Comparison of ENCODE assay signal across 10 cellular contexts in genomic region chr17:29583324-29584248, GRCh38. TPM values are rescaled to one million over a fixed set of nuclear protein-coding genes. Genes with fewer than 3 reads are reported as not detected.
DNase-seq lines count a peak whose midpoint lies in the region; ATAC-seq and TF ChIP-seq lines count a peak whose summit lies in the region.
"Had no signal": no experiment of that assay in that cellular context is flagged by ENCODE, and none has a peak within 500 bp of the region (broad histone marks: within the 10 kb centered on the region; RNA-seq: fewer than 3 reads in every experiment).

No MANE protein-coding gene starts in this region.

- peaks cover 19% of the 10 kb centered on the region for H3K36me3 Mint-ChIP-seq in activated T-helper 1 cell treated with anti-CD3 and anti-CD28 coated beads, Interleukin-12 subunit alpha, Interleukin-12 subunit beta, Interleukin-2, Interleukin-4 antibody, amounts not matched to agents 30 ng/mL and 10 ng/mL and 1 ng/mL, durations not matched to agents 14 hours and 24 hours and 36 hours (ENCODE audit: low read depth)

- intact Hi-C loops in Right ventricle myocardium inferior (cut with DNase I) = loop anchor here (5.0 kb wide), 2 partner anchors 34 to 349 kb away; partner anchors contain the start of gene SSH2
- intact Hi-C loops in Right ventricle myocardium superior (cut with DNase I) = no loop called here
- intact Hi-C loops in activated T-helper 1 cell treated with anti-CD3 and anti-CD28 coated beads, Interleukin-12 subunit alpha, Interleukin-12 subunit beta, Interleukin-2, Interleukin-4 antibody, amounts not matched to agents 30 ng/mL and 10 ng/mL and 1 ng/mL, durations not matched to agents 14 hours and 24 hours and 36 hours (cut with micrococcal nuclease) = no loop called here

- peak overlapping the region; percentile 11 for H3K4me3 Mint-ChIP-seq in activated T-helper 1 cell treated with anti-CD3 and anti-CD28 coated beads, Interleukin-12 subunit alpha, Interleukin-12 subunit beta, Interleukin-2, Interleukin-4 antibody, amounts not matched to agents 30 ng/mL and 10 ng/mL and 1 ng/mL, durations not matched to agents 14 hours and 24 hours and 36 hours

- H3K27ac ChIP-seq in foreskin keratinocyte = no peak overlapping the region
- peak overlapping the region; percentile 96 for H3K27ac ChIP-seq in temporal lobe (ENCODE audit: low read depth, low read length)

- no peaks in the 10 kb centered on the region for H3K27me3 ChIP-seq in foreskin keratinocyte

- H3K4me1 Mint-ChIP-seq in activated T-helper 1 cell treated with anti-CD3 and anti-CD28 coated beads, Interleukin-12 subunit alpha, Interleukin-12 subunit beta, Interleukin-2, Interleukin-4 antibody, amounts not matched to agents 30 ng/mL and 10 ng/mL and 1 ng/mL, durations not matched to agents 14 hours and 24 hours and 36 hours (ENCODE audit: low read depth) = peaks cover 58% of the 10 kb centered on the region

- no peaks in the 10 kb centered on the region for H3K27me3 Mint-ChIP-seq in activated T-helper 1 cell treated with anti-CD3 and anti-CD28 coated beads, Interleukin-12 subunit alpha, Interleukin-12 subunit beta, Interleukin-2, Interleukin-4 antibody, amounts not matched to agents 30 ng/mL and 10 ng/mL and 1 ng/mL, durations not matched to agents 14 hours and 24 hours and 36 hours (ENCODE audit: insufficient read depth)

- TF ChIP-seq CTCF in foreskin keratinocyte (conservative IDR thresholded peaks at IDR 0.05) = no peak

- no peak for TF ChIP-seq POLR2A in erythroblast (IDR thresholded peaks at IDR 0.05; ENCODE audit: low read length)

- peak; percentile 56 for DNase-seq in Right ventricle myocardium inferior (ENCODE audit: missing footprints)
- DNase-seq in Right ventricle myocardium superior = no peak
- no peak for DNase-seq in activated T-helper 1 cell treated with anti-CD3 and anti-CD28 coated beads, Interleukin-12 subunit alpha, Interleukin-12 subunit beta, Interleukin-2, Interleukin-4 antibody, amounts not matched to agents 30 ng/mL and 10 ng/mL and 1 ng/mL, durations not matched to agents 14 hours and 24 hours and 36 hours (ENCODE audit: low spot score)
- peak; percentile 92 to 96 for DNase-seq in foreskin keratinocyte
- DNase-seq in HuH-7 (ENCODE audit: low spot score) = no peak
- DNase-seq in erythroblast (lab: John Stamatoyannopoulos, UW) = no peak
- DNase-seq in OCI-M1 (lab: John Stamatoyannopoulos, UW) = no peak
- DNase-seq: central memory CD4-positive, alpha-beta T cell; stimulated activated naive CD4-positive, alpha-beta T cell had no signal

- peaks cover 19% of the 10 kb centered on the region for H3K4me1 ChIP-seq in foreskin keratinocyte

- ATAC-seq in Right ventricle myocardium inferior (no peak), Right ventricle myocardium superior (ENCODE audit: poor library complexity) (no peak), foreskin keratinocyte (peak; percentile 53)

- H3K27ac Mint-ChIP-seq in activated T-helper 1 cell treated with anti-CD3 and anti-CD28 coated beads, Interleukin-12 subunit alpha, Interleukin-12 subunit beta, Interleukin-2, Interleukin-4 antibody, amounts not matched to agents 30 ng/mL and 10 ng/mL and 1 ng/mL, durations not matched to agents 14 hours and 24 hours and 36 hours = no peak overlapping the region

- H3K9me3 Mint-ChIP-seq in activated T-helper 1 cell treated with anti-CD3 and anti-CD28 coated beads, Interleukin-12 subunit alpha, Interleukin-12 subunit beta, Interleukin-2, Interleukin-4 antibody, amounts not matched to agents 30 ng/mL and 10 ng/mL and 1 ng/mL, durations not matched to agents 14 hours and 24 hours and 36 hours = no peaks in the 10 kb centered on the region

RNA-seq across cellular contexts. Expression of gene GIT1, which starts 5.9 kb away (rescaled TPM):
- total RNA-seq in Right ventricle myocardium inferior = 33.0 TPM
- 28.5 TPM for total RNA-seq in Right ventricle myocardium superior
- 81.0 and 87.5 TPM in 2 replicates for total RNA-seq in activated T-helper 1 cell treated with anti-CD3 and anti-CD28 coated beads, Interleukin-12 subunit alpha, Interleukin-12 subunit beta, Interleukin-2, Interleukin-4 antibody, amounts not matched to agents 30 ng/mL and 10 ng/mL and 1 ng/mL, durations not matched to agents 14 hours and 24 hours and 36 hours
- total RNA-seq in foreskin keratinocyte = 49.9 and 57.6 TPM in 2 replicates
- 41.6 and 50.5 TPM in 2 replicates for polyA plus RNA-seq in foreskin keratinocyte
- total RNA-seq in temporal lobe = 42.5 TPM

RNA-seq across cellular contexts. Expression of gene ANKRD13B, which starts 9.3 kb away (rescaled TPM):
- total RNA-seq in Right ventricle myocardium inferior = 9.2 TPM
- total RNA-seq in Right ventricle myocardium superior = 9.3 TPM
- 45.8 and 46.2 TPM in 2 replicates for total RNA-seq in activated T-helper 1 cell treated with anti-CD3 and anti-CD28 coated beads, Interleukin-12 subunit alpha, Interleukin-12 subunit beta, Interleukin-2, Interleukin-4 antibody, amounts not matched to agents 30 ng/mL and 10 ng/mL and 1 ng/mL, durations not matched to agents 14 hours and 24 hours and 36 hours
- total RNA-seq in foreskin keratinocyte = 9.2 and 11.7 TPM in 2 replicates
- polyA plus RNA-seq in foreskin keratinocyte = 6.6 and 7.4 TPM in 2 replicates
- total RNA-seq in temporal lobe = 23.1 TPM

RNA-seq across cellular contexts. Expression of gene TP53I13, which starts 15.1 kb away (rescaled TPM):
- 38.8 TPM for total RNA-seq in Right ventricle myocardium inferior
- total RNA-seq in Right ventricle myocardium superior = 39.2 TPM
- total RNA-seq in activated T-helper 1 cell treated with anti-CD3 and anti-CD28 coated beads, Interleukin-12 subunit alpha, Interleukin-12 subunit beta, Interleukin-2, Interleukin-4 antibody, amounts not matched to agents 30 ng/mL and 10 ng/mL and 1 ng/mL, durations not matched to agents 14 hours and 24 hours and 36 hours = 67.4 and 71.8 TPM in 2 replicates
- 35.1 and 38.5 TPM in 2 replicates for total RNA-seq in foreskin keratinocyte
- polyA plus RNA-seq in foreskin keratinocyte = 43.4 and 46.5 TPM in 2 replicates
- 4.4 TPM for total RNA-seq in temporal lobe

RNA-seq across cellular contexts. Expression of gene ABHD15, which starts 16.7 kb away (rescaled TPM):
- total RNA-seq in Right ventricle myocardium inferior (7.1 TPM), Right ventricle myocardium superior (7.0 TPM), foreskin keratinocyte (7.5 and 8.9 TPM in 2 replicates), temporal lobe (0.74 TPM)
- 18.5 and 19.5 TPM in 2 replicates for total RNA-seq in activated T-helper 1 cell treated with anti-CD3 and anti-CD28 coated beads, Interleukin-12 subunit alpha, Interleukin-12 subunit beta, Interleukin-2, Interleukin-4 antibody, amounts not matched to agents 30 ng/mL and 10 ng/mL and 1 ng/mL, durations not matched to agents 14 hours and 24 hours and 36 hours
- polyA plus RNA-seq in foreskin keratinocyte = 5.5 and 6.1 TPM in 2 replicates

RNA-seq across cellular contexts. Expression of gene CORO6, which starts 39.1 kb away (rescaled TPM):
- 93.2 TPM for total RNA-seq in Right ventricle myocardium inferior
- total RNA-seq in Right ventricle myocardium superior = 83.6 TPM
- total RNA-seq in activated T-helper 1 cell treated with anti-CD3 and anti-CD28 coated beads, Interleukin-12 subunit alpha, Interleukin-12 subunit beta, Interleukin-2, Interleukin-4 antibody, amounts not matched to agents 30 ng/mL and 10 ng/mL and 1 ng/mL, durations not matched to agents 14 hours and 24 hours and 36 hours = 5.1 and 6.4 TPM in 2 replicates
- 23.0 and 37.6 TPM in 2 replicates for total RNA-seq in foreskin keratinocyte
- polyA plus RNA-seq in foreskin keratinocyte = 19.3 and 33.1 TPM in 2 replicates
- total RNA-seq in temporal lobe = 0.98 TPM

Comparison
In these comparisons a context has a peak if more than half of its experiments do, and no peak if none do; other contexts are left out.
1. DNase-seq: peak in Right ventricle myocardium inferior (single experiment) and foreskin keratinocyte (2 of 2); none in Right ventricle myocardium superior (single experiment), activated T-helper 1 cell treated with anti-CD3 and anti-CD28 coated beads, Interleukin-12 subunit alpha, Interleukin-12 subunit beta, Interleukin-2, Interleukin-4 antibody, amounts not matched to agents 30 ng/mL and 10 ng/mL and 1 ng/mL, durations not matched to agents 14 hours and 24 hours and 36 hours (single experiment), HuH-7 (single experiment), erythroblast (0 of 2) and OCI-M1 (single experiment).